In genomic region chr17:81033535-81034167, GRCh38 we compare ENCODE assay signal across 8 cellular contexts. TPM values are rescaled to one million over a fixed set of nuclear protein-coding genes. Genes with fewer than 3 reads are reported as not detected.
DNase-seq lines count a peak whose midpoint lies in the region; ATAC-seq and TF ChIP-seq lines count a peak whose summit lies in the region.

No MANE protein-coding gene starts in this region.

- no peak for TF ChIP-seq CTCF in HEK293 (tag by site-specific recombination; IDR thresholded peaks at IDR 0.05)
- no peak for TF ChIP-seq CTCF in heart right ventricle (IDR thresholded peaks at IDR 0.05)

- 29 to 39% methylated on average over 22 of the region's 22 CpGs for WGBS in heart right ventricle, 2 donors

- ATAC-seq in heart right ventricle = no peak
- no peak for ATAC-seq in GM19324 (IDR thresholded peaks at IDR 0.05; ENCODE audit: low FRiP score, unreplicated experiment)

- no peak overlapping the region; the same call in 1 of the 2 replicates for H3K27ac ChIP-seq in HEK293 (ENCODE audit: extremely low read depth, low read depth, low read length)
- peak overlapping the region in 4 of 10 donors; percentile 39 to 59 (median 46) for H3K27ac ChIP-seq in heart right ventricle

- H3K9me3 ChIP-seq in HEK293 (ENCODE audit: control insufficient read depth, insufficient read depth, low read depth, low read length) (no peaks in the 10 kb centered on the region), heart right ventricle (no peaks in the 10 kb centered on the region), skeletal muscle satellite cell (replicated peaks; ENCODE audit: low read length) (no peaks in the 10 kb centered on the region)

- intact Hi-C loops in heart right ventricle (cut with DNase I) = no loop called here

- DNase-seq in UCSD-AML1 (lab: John Stamatoyannopoulos, UW; ENCODE audit: unreplicated experiment) = peak; percentile 61
- DNase-seq in heart right ventricle = no peak
- DNase-seq in foreskin melanocyte = no peak
- no peak for DNase-seq in ecto neural progenitor cell (ENCODE audit: low spot score)
- DNase-seq in COR-L47 (lab: John Stamatoyannopoulos, UW) = no peak

- H3K4me1 ChIP-seq in HEK293 (ENCODE audit: control insufficient read depth, insufficient read depth, low read length) = peaks cover 4% of the 10 kb centered on the region; the same call in 1 of the 2 replicates
- peaks cover 21 to 67% (median 63%) of the 10 kb centered on the region in 9 donors for H3K4me1 ChIP-seq in heart right ventricle
- H3K4me1 ChIP-seq in skeletal muscle satellite cell (ENCODE audit: control insufficient read depth, insufficient read depth, low read length) = peaks cover 32% of the 10 kb centered on the region

- H3K36me3 ChIP-seq in HEK293 (ENCODE audit: control insufficient read depth in 2 of 2, insufficient read depth in 1 of 2, low read length in 2 of 2) (peaks cover 0 to 32% of the 10 kb centered on the region in 2 experiments; a peak in 1 of 3 replicates), heart right ventricle (peaks cover 0 to 12% (median 0%) of the 10 kb centered on the region in 9 donors), skeletal muscle satellite cell (ENCODE audit: insufficient read depth, low read length) (no peaks in the 10 kb centered on the region)

- CTCF ChIA-PET in HEK293 (lab: Yijun Ruan, JAX) = interaction anchor here (1.5 to 4.3 kb wide), 3 partner anchors 10 to 68 kb away, joined by 6 to 24 read pairs (median 12); no protein-coding TSS in a partner anchor

- H3K27me3 ChIP-seq in heart right ventricle (peaks cover 0 to 20% (median 2%) of the 10 kb centered on the region in 7 donors), skeletal muscle satellite cell (ENCODE audit: control insufficient read depth, insufficient read depth, low read length) (peaks cover 2% of the 10 kb centered on the region)

- peak overlapping the region; percentile 70 for H3K9ac ChIP-seq in skeletal muscle satellite cell (ENCODE audit: low read depth, low read length)

- POLR2A ChIA-PET in HEK293 (lab: Yijun Ruan, JAX) = interaction anchor here (0.5 to 1.1 kb wide), 4 partner anchors 10 to 143 kb away, joined by 3 to 5 read pairs (median 3); no protein-coding TSS in a partner anchor

- peak overlapping the region; percentile 49 for H3K4me3 ChIP-seq in HEK293 (ENCODE audit: low read depth, low read length)
- H3K4me3 ChIP-seq in heart right ventricle = peak overlapping the region; percentile 44 to 77 (median 66)
- H3K4me3 ChIP-seq in skeletal muscle satellite cell (ENCODE audit: low read length) = peak overlapping the region; percentile 78

- peak overlapping the region; percentile 96 for H3K4me2 ChIP-seq in skeletal muscle satellite cell (ENCODE audit: low read length)

TF ChIP-seq in HEK293, 187 proteins besides CTCF, POLR2A, EP300 and RAD21:
- TF ChIP-seq ZNF221 (tag by site-specific recombination; IDR thresholded peaks at IDR 0.05; ENCODE audit: borderline replicate concordance) (no peak), ZNF24 (tag by site-specific recombination; IDR thresholded peaks at IDR 0.05) (peak; percentile 64; the same call in 1 of the 2 replicates), HIC1 (tag by site-specific recombination; IDR thresholded peaks at IDR 0.05) (no peak), ZNF335 (tag by site-specific recombination; conservative IDR thresholded peaks at IDR 0.05) (peak; percentile 84), PRDM10 (tag by site-specific recombination; IDR thresholded peaks at IDR 0.05) (no peak), ZNF785 (tag by site-specific recombination; IDR thresholded peaks at IDR 0.05) (no peak), TCF7L2 (IDR thresholded peaks at IDR 0.05; ENCODE audit: borderline replicate concordance, low read depth, low read length) (no peak), ZNF433 (tag by site-specific recombination; IDR thresholded peaks at IDR 0.05; ENCODE audit: low read depth) (no peak)
TF ChIP-seq in HEK293: peak in this region for 2.

RNA-seq across cellular contexts. Expression of gene BAIAP2, which starts 1.3 kb away (rescaled TPM):
- 10 to 100 TPM in 9 of 10 donors, 1 to 10 TPM in 1; 9.5 to 25.8 (median 13.8) TPM for total RNA-seq in heart right ventricle
- 10 to 100 TPM; 16.1 to 18.7 TPM for polyA plus RNA-seq in heart right ventricle
- total RNA-seq in skeletal muscle satellite cell (2012; rRNA removed) = 25.8 and 35.5 TPM in 2 replicates

RNA-seq across cellular contexts. Expression of gene CHMP6, which starts 42.0 kb away (rescaled TPM):
- total RNA-seq in heart right ventricle = 10 to 100 TPM; 17.5 to 26.4 (median 22.1) TPM
- polyA plus RNA-seq in heart right ventricle = 10 to 100 TPM; 23.8 to 30.6 TPM
- total RNA-seq in skeletal muscle satellite cell (2012; rRNA removed) = 17.0 and 18.1 TPM in 2 replicates
